ENCODE assay signal across 1 cellular context in the genomic region with DNA sequence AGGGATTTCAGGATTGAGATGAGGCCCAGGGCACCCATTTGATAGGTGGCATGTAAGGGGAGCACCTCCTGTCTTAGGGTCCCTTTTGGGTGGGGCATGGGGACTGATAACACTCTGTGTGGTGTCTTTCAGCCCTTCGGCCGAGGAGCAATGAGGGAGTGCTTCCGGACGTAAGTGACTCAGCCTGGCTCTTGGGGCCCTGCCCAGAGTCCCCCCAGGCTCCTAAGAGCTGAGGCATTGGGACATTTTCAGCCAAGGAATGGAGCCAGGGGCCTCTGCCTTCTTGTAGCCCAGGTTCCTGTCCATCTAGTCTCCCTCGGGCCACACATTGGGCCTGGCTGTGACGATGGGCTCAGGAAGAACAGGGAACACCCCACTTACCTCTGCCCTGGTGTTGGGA.
TF ChIP-seq lines count a peak whose summit lies in the region.

No MANE protein-coding gene starts in this region.

TF ChIP-seq in K562, 482 proteins besides CTCF, POLR2A, EP300 and RAD21 (continued from another document):
- no peak for TF ChIP-seq ETV6 (IDR thresholded peaks at IDR 0.05; ENCODE audit: borderline replicate concordance in 1 of 2, low read depth in 2 of 2, low read length in 1 of 2)
- TF ChIP-seq ETV6 (CRISPR knock-in tag; IDR thresholded peaks at IDR 0.05; ENCODE audit: borderline replicate concordance) = no peak
- TF ChIP-seq ARID1B (IDR thresholded peaks at IDR 0.05) = 0 out of 2 replicates have a peak, but pooled peaks have one; percentile 17
TF ChIP-seq in K562: peak in this region for 1.
